Comparison of ENCODE assay signal across 9 cellular contexts in the genomic region with DNA sequence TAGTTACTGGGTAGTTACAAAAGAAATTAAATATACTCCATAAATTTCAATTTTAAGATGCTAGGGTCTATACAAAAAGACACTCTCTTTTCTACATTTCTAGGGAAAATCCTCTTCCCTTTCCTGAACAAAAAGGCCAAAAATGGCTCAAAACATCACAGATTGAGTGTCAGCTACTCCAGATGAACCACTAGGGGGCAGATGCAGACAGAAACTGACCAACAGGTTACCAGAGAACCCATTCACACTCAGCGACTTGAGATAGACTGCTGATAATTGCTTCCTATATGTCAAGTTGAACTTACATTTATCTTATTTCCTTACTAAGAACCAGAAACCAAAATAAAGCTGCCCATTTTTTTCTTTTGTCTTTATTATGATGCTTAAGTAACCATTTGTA.
DNase-seq lines count a peak whose midpoint lies in the region; ATAC-seq, FAIRE-seq and TF ChIP-seq lines count a peak whose summit lies in the region.
"Had no signal": no experiment of that assay in that cellular context is flagged by ENCODE, and none has a peak within 500 bp of the region (broad histone marks: within the 10 kb centered on the region; RNA-seq: fewer than 3 reads in every experiment).

No MANE protein-coding gene starts in this region.

- no peaks in the 10 kb centered on the region for H3K4me1 Mint-ChIP-seq in HFFc6 (ENCODE audit: low read depth)

- intact Hi-C loops in HepG2 (cut with micrococcal nuclease; ENCODE audit: unreplicated experiment) = loop anchor here (1.0 kb wide), 1 partner anchor 434 kb away; no protein-coding TSS in a partner anchor

- no peak overlapping the region for H3K4me3 ChIP-seq in WERI-Rb-1 (ENCODE audit: low read depth, low read length)
- H3K4me3 ChIP-seq in HepG2 (replicated peaks in 1 of 3; ENCODE audit: insufficient read depth in 1 of 3, low read depth in 2 of 3, low read length in 3 of 3) = no peak overlapping the region

- ATAC-seq in HepG2 (peak; percentile 48; the same call in 2 of the 3 replicates), HG02678 (IDR thresholded peaks at IDR 0.05; ENCODE audit: unreplicated experiment) (no peak)

- no peaks in the 10 kb centered on the region for H3K9me3 ChIP-seq in WERI-Rb-1 (ENCODE audit: severe bottlenecking)
- no peaks in the 10 kb centered on the region for H3K9me3 ChIP-seq in HepG2 (ENCODE audit: low read length)

- no peak overlapping the region for H2AFZ ChIP-seq in HepG2 (ENCODE audit: low read length)

- in situ Hi-C loops in HepG2 (cut with HindIII; ENCODE audit: extremely low pct_ligation_motif_present, low pct_unique_long_range_greater_than_20kb) = no loop called here

- no peaks in the 10 kb centered on the region for H3K9me3 Mint-ChIP-seq in HFFc6

- H3K27me3 Mint-ChIP-seq in HFFc6 (ENCODE audit: insufficient read depth) = no peaks in the 10 kb centered on the region; the same call in 1 of the 2 replicates

- H3K36me3 ChIP-seq in WERI-Rb-1 (no peaks in the 10 kb centered on the region), HepG2 (replicated peaks in 1 of 2; ENCODE audit: control insufficient read depth in 1 of 2, insufficient read depth in 2 of 2, low read length in 2 of 2) (no peaks in the 10 kb centered on the region)

- no peak overlapping the region for H3K27ac Mint-ChIP-seq in HFFc6

- TF ChIP-seq CTCF in HFFc6 (IDR thresholded peaks at IDR 0.05) (peak; percentile 74), WERI-Rb-1 (IDR thresholded peaks at IDR 0.05; ENCODE audit: low read depth, low read length) (peak; percentile 73), HepG2 (CRISPR knock-in tag; IDR thresholded peaks at IDR 0.05) (peak; percentile 48)

- H3K79me2 ChIP-seq in HepG2 (ENCODE audit: insufficient read depth, low read length) = no peaks in the 10 kb centered on the region

- POLR2A ChIA-PET in HepG2 (lab: Yijun Ruan, JAX) = no interaction called here

- H3K4me1 ChIP-seq in HepG2 (ENCODE audit: insufficient read depth, low read length) = no peaks in the 10 kb centered on the region

- peak; percentile 50 for FAIRE-seq in HepG2 (lab: Jason Lieb, UNC)

- no TSS peak for BruUV-seq in HepG2 (replicated peaks; lab: Mats Ljungman, UMichigan)

- no peak for TF ChIP-seq EP300 in HepG2 (IDR thresholded peaks at IDR 0.05; ENCODE audit: low read depth in 2 of 2, low read length in 2 of 2)
- no peak for TF ChIP-seq EP300 in HepG2 (CRISPR knock-in tag; IDR thresholded peaks at IDR 0.05; ENCODE audit: borderline replicate concordance)

- H3K4me2 ChIP-seq in HepG2 (ENCODE audit: low read depth, low read length) = no peak overlapping the region

- CTCF ChIA-PET in HepG2 (lab: Yijun Ruan, JAX; ENCODE audit: low intra/inter-chr PET ratio, low total read pairs) = interaction anchor here (1.5 kb wide), 1 partner anchor 90 kb away, joined by 4 read pairs; no protein-coding TSS in a partner anchor

- no CpG with 5 or more reads among the region's 1 CpG for WGBS in HepG2 (ENCODE audit: low lambda C conversion rate)

- no peaks in the 10 kb centered on the region for H3K36me3 Mint-ChIP-seq in HFFc6 (ENCODE audit: low read depth)

- no peak overlapping the region for H3K4me3 Mint-ChIP-seq in HFFc6

- H3K9ac ChIP-seq in HepG2 (ENCODE audit: insufficient read depth, low read depth, low read length) = no peak overlapping the region

- no peaks in the 10 kb centered on the region for H4K20me1 ChIP-seq in HepG2 (ENCODE audit: insufficient read depth, low read length)

- no peak for TF ChIP-seq POLR2A in HepG2 (IDR thresholded peaks at IDR 0.05; ENCODE audit: insufficient read depth in 1 of 2, low read depth in 2 of 2, low read length in 2 of 2)

- no peak for TF ChIP-seq RAD21 in HepG2 (CRISPR knock-in tag; IDR thresholded peaks at IDR 0.05)

- H3K27me3 ChIP-seq in WERI-Rb-1 (ENCODE audit: insufficient read depth, low read depth, severe bottlenecking) = no peaks in the 10 kb centered on the region
- no peaks in the 10 kb centered on the region for H3K27me3 ChIP-seq in HepG2 (ENCODE audit: control insufficient read depth in 1 of 2, insufficient read depth in 2 of 2, low read length in 2 of 2)

- DNase-seq in DMS53 (lab: John Stamatoyannopoulos, UW) = peak; percentile 70
- DNase-seq in HFFc6 = peak; percentile 2
- peak; percentile 11 for DNase-seq in WERI-Rb-1
- peak; percentile 16 for DNase-seq in HepG2 (ENCODE audit: low spot score)
- no peak for DNase-seq in mucosa of gallbladder (ENCODE audit: low spot score)
- DNase-seq in caudate nucleus (lab: John Stamatoyannopoulos, UW) = no peak
- DNase-seq in occipital lobe (lab: John Stamatoyannopoulos, UW) = no peak

- no peak overlapping the region for H3K27ac ChIP-seq in WERI-Rb-1
- no peak overlapping the region for H3K27ac ChIP-seq in HepG2 (ENCODE audit: extremely low read length, insufficient read depth, low read length)
- H3K27ac ChIP-seq in caudate nucleus (ENCODE audit: low read depth, low read length) = no peak overlapping the region
- H3K27ac ChIP-seq: epithelial cell of prostate had no signal

TF ChIP-seq in HepG2, 621 proteins besides CTCF, POLR2A, EP300 and RAD21:
- TF ChIP-seq KLF11 (CRISPR knock-in tag; IDR thresholded peaks at IDR 0.05) (no peak), SMC3 (IDR thresholded peaks at IDR 0.05; ENCODE audit: low read length) (peak; percentile 24; the same call in 1 of the 2 replicates), STAG1 (CRISPR knock-in tag; IDR thresholded peaks at IDR 0.05) (peak; percentile 53), ZNF317 (CRISPR knock-in tag; IDR thresholded peaks at IDR 0.05) (peak; percentile 97)

Comparison
In these comparisons a context has a peak if more than half of its experiments do, and no peak if none do; other contexts are left out.
1. DNase-seq: peak in DMS53 (single experiment), HFFc6 (single experiment), WERI-Rb-1 (single experiment) and HepG2 (single experiment); none in mucosa of gallbladder (single experiment), caudate nucleus (0 of 61) and occipital lobe (single experiment).
2. Peak in every context shown above with its lines, with median percentiles within 50 percentile points of each other: CTCF ChIP-seq.